11 cellular contexts compared by ENCODE assay signal in the genomic region with DNA sequence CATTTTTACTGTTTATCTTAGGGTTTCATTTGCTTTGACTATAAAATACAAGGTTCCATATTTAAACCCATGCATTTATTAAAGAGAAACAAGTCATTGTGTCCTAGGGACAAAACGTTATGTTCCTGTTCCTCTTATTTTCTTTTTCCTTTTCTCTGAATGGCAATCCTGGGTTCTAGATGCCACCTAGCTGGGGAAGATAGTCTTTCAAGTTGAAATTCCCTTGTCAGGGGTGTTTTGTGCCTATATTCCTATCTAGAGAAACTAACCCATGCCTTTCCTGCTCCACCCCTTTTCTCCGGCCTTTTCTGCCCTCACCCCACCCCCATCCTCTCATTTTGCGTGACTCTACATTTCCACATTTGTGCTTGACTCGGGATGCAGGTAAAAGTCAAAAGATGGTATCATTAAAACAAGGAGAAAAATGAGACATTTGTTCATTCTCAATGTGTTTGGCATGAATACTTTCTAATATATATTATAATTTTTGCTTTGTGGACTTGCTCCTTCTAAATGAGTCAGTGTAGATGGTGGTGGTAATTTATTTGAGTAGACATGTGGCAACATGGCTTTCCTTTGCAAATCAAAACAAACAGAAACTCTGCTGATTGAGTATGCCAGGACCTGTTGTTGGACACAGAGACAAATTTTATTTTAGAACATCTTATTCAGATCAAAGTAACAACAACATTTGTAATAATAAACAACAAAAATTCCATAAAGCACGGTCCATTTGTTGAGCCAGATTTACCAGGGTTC. TPM values are rescaled to one million over a fixed set of nuclear protein-coding genes. Genes with fewer than 3 reads are reported as not detected.
A peak's percentile ranks its signal among the peaks of the same experiment; 100 is the strongest.
DNase-seq lines count a peak whose midpoint lies in the region; ATAC-seq and TF ChIP-seq lines count a peak whose summit lies in the region.
"Had no signal": no experiment of that assay in that cellular context is flagged by ENCODE, and none has a peak within 500 bp of the region (broad histone marks: within the 10 kb centered on the region; RNA-seq: fewer than 3 reads in every experiment).

No MANE protein-coding gene starts in this region.

- no peak overlapping the region for H2AFZ ChIP-seq in MM.1S (ENCODE audit: low read length)

- H3K4me1 ChIP-seq in breast epithelium, result no peaks in the 10 kb centered on the region
- no peaks in the 10 kb centered on the region for H3K4me1 ChIP-seq in MM.1S (ENCODE audit: low read length)
- H3K4me1 ChIP-seq: BLaER1 had no signal

- POLR2A ChIA-PET in MCF 10A (lab: Yijun Ruan, JAX), result interaction anchor here (1.9 kb wide), 2 partner anchors 27 to 30 kb away, joined by 5 to 12 read pairs; partner anchors contain the start of gene STARD13
- POLR2A ChIA-PET in T-cell (lab: Charles Lee), result no interaction called here

- CTCF ChIA-PET in MCF 10A (lab: Yijun Ruan, JAX), result interaction anchor here (0.7 to 1.4 kb wide), 7 partner anchors 8 to 675 kb away, joined by 3 to 10 read pairs (median 3); no protein-coding TSS in a partner anchor
- CTCF ChIA-PET in T-cell (lab: Charles Lee), result no interaction called here

- H3K9me3 ChIP-seq in breast epithelium, result no peaks in the 10 kb centered on the region
- H3K9me3 ChIP-seq in MM.1S (replicated peaks; ENCODE audit: insufficient read depth, low read length), result no peaks in the 10 kb centered on the region
- H3K9me3 ChIP-seq: esophagus squamous epithelium, MG63 had no signal

- H3K36me3 Mint-ChIP-seq in MCF 10A (ENCODE audit: insufficient read depth, unreplicated experiment) (no peaks in the 10 kb centered on the region), T-cell (no peaks in the 10 kb centered on the region)

- no peak overlapping the region for H3K4me3 ChIP-seq in breast epithelium
- no peak overlapping the region for H3K4me3 ChIP-seq in MM.1S (ENCODE audit: low read length)
- H3K4me3 ChIP-seq: BLaER1, esophagus squamous epithelium, MG63 had no signal

- H3K27me3 Mint-ChIP-seq in MCF 10A (ENCODE audit: insufficient read depth, unreplicated experiment) (no peaks in the 10 kb centered on the region), T-cell (peaks cover 7 to 20% of the 10 kb centered on the region in 2 donors)

- peak; percentile 39 for ATAC-seq in left colon
- ATAC-seq in T-cell (replicated peaks in 1 of 4), result no peak

- H3K4me3 Mint-ChIP-seq in MCF 10A (ENCODE audit: unreplicated experiment) (no peak overlapping the region), T-cell (no peak overlapping the region)

- intact Hi-C loops in MCF 10A (cut with micrococcal nuclease), result loop anchor here (1.0 to 10.0 kb wide), 3 partner anchors 84 to 412 kb away; no protein-coding TSS in a partner anchor
- intact Hi-C loops in breast epithelium (cut with DNase I; ENCODE audit: low total_unique reads), result no loop called here
- intact Hi-C loops in left colon (cut with DNase I, micrococcal nuclease), result no loop called here

- H3K9me2 ChIP-seq in MM.1S (replicated peaks; ENCODE audit: insufficient read depth, low read length), result no peaks in the 10 kb centered on the region

- H3K27ac Mint-ChIP-seq in MCF 10A (ENCODE audit: low read depth, unreplicated experiment) (no peak overlapping the region), T-cell (no peak overlapping the region)

- no peak overlapping the region for H3K4me2 ChIP-seq in MM.1S (ENCODE audit: low read depth, low read length)
- H3K4me2 ChIP-seq: BLaER1 had no signal

- H3K4me1 Mint-ChIP-seq in MCF 10A (ENCODE audit: insufficient read depth, unreplicated experiment) (peaks cover 5% of the 10 kb centered on the region), T-cell (no peaks in the 10 kb centered on the region)

- no peaks in the 10 kb centered on the region for H3F3A ChIP-seq in MM.1S (ENCODE audit: insufficient read depth, low read length)

- no TSS peak for BruUV-seq in MCF 10A (replicated peaks; lab: Mats Ljungman, UMichigan)

- no peak for TF ChIP-seq POLR2A in breast epithelium (IDR thresholded peaks at IDR 0.05)

- DNase-seq in MCF 10A (ENCODE audit: unreplicated experiment), result peak; percentile 54
- no peak for DNase-seq in breast epithelium (ENCODE audit: low spot score in 2 of 2)
- no peak for DNase-seq in left colon
- no peak for DNase-seq in MM.1S
- no peak for DNase-seq in T-cell
- DNase-seq in activated naive CD4-positive, alpha-beta T cell (lab: John Stamatoyannopoulos, UW), result no peak
- no peak for DNase-seq in DMS114 treated with DMSO at 0.1 percent for 48 hours (lab: John Stamatoyannopoulos, UW; ENCODE audit: unreplicated experiment)
- DNase-seq: esophagus squamous epithelium, MG63 had no signal

- H3K9ac ChIP-seq in MM.1S (ENCODE audit: low read length), result no peak overlapping the region
- H3K9ac ChIP-seq: BLaER1 had no signal

- peak; percentile 59 for TF ChIP-seq CTCF in MCF 10A (IDR thresholded peaks at IDR 0.05; ENCODE audit: unreplicated experiment)
- no peak for TF ChIP-seq CTCF in breast epithelium (IDR thresholded peaks at IDR 0.05)
- TF ChIP-seq CTCF in MM.1S (IDR thresholded peaks at IDR 0.05; ENCODE audit: low read length), result no peak

- H4K20me1 ChIP-seq in MM.1S (ENCODE audit: insufficient read depth, low read length), result no peaks in the 10 kb centered on the region
- H4K20me1 ChIP-seq: BLaER1 had no signal

- H3K27ac ChIP-seq in breast epithelium (no peak overlapping the region), cingulate gyrus (ENCODE audit: low read depth, low read length) (peak overlapping the region; percentile 41), MM.1S (ENCODE audit: low read length) (no peak overlapping the region)
- H3K27ac ChIP-seq: BLaER1 had no signal

- H3K79me2 ChIP-seq in MM.1S (ENCODE audit: low read length), result no peaks in the 10 kb centered on the region

- peaks cover 7% of the 10 kb centered on the region for H3K9me3 Mint-ChIP-seq in MCF 10A (ENCODE audit: unreplicated experiment)
- H3K9me3 Mint-ChIP-seq in T-cell, result peaks cover 1 to 8% (median 2%) of the 10 kb centered on the region in 3 donors

- no peaks in the 10 kb centered on the region for H3K36me3 ChIP-seq in breast epithelium
- no peaks in the 10 kb centered on the region for H3K36me3 ChIP-seq in MM.1S (replicated peaks; ENCODE audit: insufficient read depth, low read length)
- H3K36me3 ChIP-seq: BLaER1, esophagus squamous epithelium had no signal

- H3K27me3 ChIP-seq in breast epithelium, result no peaks in the 10 kb centered on the region
- no peaks in the 10 kb centered on the region for H3K27me3 ChIP-seq in MM.1S (replicated peaks; ENCODE audit: insufficient read depth, low read length)
- H3K27me3 ChIP-seq: BLaER1, esophagus squamous epithelium, MG63 had no signal

RNA-seq across cellular contexts. Expression of gene STARD13, which starts 26.8 kb away (rescaled TPM):
- total RNA-seq in MCF 10A (2022) (26.3 and 31.9 TPM in 2 replicates), breast epithelium (10 to 100 TPM; 42.4 to 62.3 (median 58.7) TPM), left colon (10 to 100 TPM; 28.7 to 32.9 TPM), T-cell (under 1 TPM in 3 of 5 donors, not detected in 2; 0.39 to 0.53 (median 0.44) TPM)

Comparison
In these comparisons a context has a peak if more than half of its experiments do, and no peak if none do; other contexts are left out.
1. RNA of gene STARD13, which starts 26.8 kb away (total RNA-seq): 42.4 to 62.3 TPM in breast epithelium, 28.7 to 32.9 TPM in left colon and 26.3 to 31.9 TPM in MCF 10A; 0.39 to 0.53 TPM in T-cell; every median in the first group is over 10 times any median in the second.